ENCODE assay signal across 35 cellular contexts in the genomic region with DNA sequence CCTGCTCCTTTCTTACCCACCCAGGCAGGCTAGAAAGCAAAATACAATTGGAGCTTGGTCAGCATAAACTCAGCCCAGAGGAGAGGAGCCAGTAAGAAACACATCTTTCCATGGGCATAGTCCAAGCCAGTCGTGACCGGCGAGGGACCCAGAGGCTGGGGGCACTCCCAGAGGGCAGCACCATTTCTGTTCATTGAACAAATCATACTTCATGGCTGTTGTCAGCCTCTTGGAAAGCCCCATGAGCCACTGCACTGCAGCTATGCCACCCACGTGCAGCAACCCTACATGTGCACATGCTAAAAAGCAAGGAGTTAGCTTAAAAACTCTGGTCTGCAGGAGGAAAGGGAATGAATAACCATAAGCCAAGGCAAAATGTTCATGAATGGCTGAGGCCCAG.
"Had no signal": no experiment of that assay in that cellular context is flagged by ENCODE, and none has a peak within 500 bp of the region (broad histone marks: within the 10 kb centered on the region; RNA-seq: fewer than 3 reads in every experiment).

No MANE protein-coding gene starts in this region.

- H3K27me3 ChIP-seq: MG63 had no signal

- H3K36me3 ChIP-seq: MG63 had no signal

- DNase-seq: Karpas-422, Kasumi-1, MG63, MM.1S, MV-4-11, NCI-H1048, NCI-H1092, NCI-H1092 treated with DMSO at 0.1 percent for 48 hours, NCI-H1105, NCI-H1105 treated with DMSO at 0.1 percent for 48 hours, NCI-H1417, NCI-H1417 treated with DMSO at 0.1 percent for 48 hours, NCI-H1436, NCI-H1436 treated with DMSO at 0.1 percent for 48 hours, NCI-H146, NCI-H1694, NCI-H1694 treated with DMSO at 0.1 percent for 48 hours, NCI-H187, NCI-H187 treated with DMSO at 0.1 percent for 48 hours, NCI-H1930, NCI-H2029, NCI-H2029 treated with DMSO at 0.1 percent for 48 hours, NCI-H2081, NCI-H2081 treated with DMSO at 0.1 percent for 48 hours, NCI-H2107, NCI-H2171, NCI-H2171 treated with DMSO at 0.1 percent for 48 hours, NCI-H2227 treated with DMSO at 0.1 percent for 48 hours, NCI-H226, NCI-H345, NCI-H446, NCI-H446 treated with DMSO at 0.1 percent for 48 hours, NCI-H510A, NCI-H510A treated with DMSO at 0.1 percent for 48 hours, NCI-H524 had no signal

- H3K4me3 ChIP-seq: MG63 had no signal

- H3K9me3 ChIP-seq: MG63 had no signal
